ENCODE assay signal across 21 cellular contexts in the genomic region with DNA sequence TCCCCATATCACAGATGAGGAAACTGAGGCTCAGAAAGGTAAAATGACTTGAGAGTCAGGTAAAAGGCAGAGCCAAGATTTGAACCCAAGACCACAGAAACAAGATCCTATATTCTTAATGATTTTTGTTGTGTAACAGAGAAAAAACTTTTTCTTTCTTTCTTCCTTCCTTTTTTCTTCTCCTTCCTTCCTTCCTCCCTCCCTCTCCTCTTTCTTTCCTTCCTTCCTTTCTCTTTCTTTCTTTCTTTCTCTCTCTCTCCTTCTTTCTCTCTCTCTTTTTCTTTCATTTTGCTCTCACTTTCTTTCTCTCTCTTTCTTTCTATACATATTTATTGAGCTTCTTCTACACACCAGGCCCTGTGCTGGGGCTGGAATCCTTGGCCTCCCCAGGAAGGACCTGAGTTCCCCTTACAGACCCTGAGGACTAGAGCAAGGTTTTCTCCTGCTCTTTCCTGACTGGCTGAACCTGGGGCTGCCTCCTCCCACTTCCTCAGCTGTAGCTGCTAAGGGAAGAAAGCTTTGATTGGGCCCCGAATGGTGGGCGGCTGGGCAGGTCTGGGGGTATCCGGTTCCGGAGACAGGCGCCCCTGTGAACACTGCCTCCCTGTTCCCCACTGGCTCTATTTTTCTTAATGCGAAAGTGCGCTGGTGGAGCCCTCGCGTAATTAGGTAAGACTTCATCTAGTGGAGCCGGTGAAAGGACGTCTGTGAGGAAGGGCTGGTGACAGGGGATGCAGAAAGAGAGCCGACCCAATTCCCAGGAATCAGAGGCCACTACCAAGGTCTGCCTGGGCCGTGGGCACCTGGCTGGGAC. TPM values are rescaled to one million over a fixed set of nuclear protein-coding genes. Genes with fewer than 3 reads are reported as not detected.
A peak's percentile ranks its signal among the peaks of the same experiment; 100 is the strongest.
DNase-seq lines count a peak whose midpoint lies in the region; TF ChIP-seq lines count a peak whose summit lies in the region.
"Had no signal": no experiment of that assay in that cellular context is flagged by ENCODE, and none has a peak within 500 bp of the region (broad histone marks: within the 10 kb centered on the region; RNA-seq: fewer than 3 reads in every experiment).

No MANE protein-coding gene starts in this region.

- no peaks in the 10 kb centered on the region for H3K36me3 ChIP-seq in BLaER1 treated with 17β-estradiol and CSF1 and Interleukin-3, amounts not matched to agents 10 nM and 100 nM
- H3K36me3 ChIP-seq in HEK293 (ENCODE audit: control insufficient read depth in 2 of 2, insufficient read depth in 1 of 2, low read length in 2 of 2), result no peaks in the 10 kb centered on the region
- no peaks in the 10 kb centered on the region for H3K36me3 ChIP-seq in spleen
- H3K36me3 ChIP-seq: SJCRH30 had no signal

- H3K4me1 ChIP-seq in BLaER1 treated with 17β-estradiol and CSF1 and Interleukin-3, amounts not matched to agents 10 nM and 100 nM, result peaks cover 0 to 18% (median 11%) of the 10 kb centered on the region in 10 experiments; a peak in 14 of 20 replicates
- no peaks in the 10 kb centered on the region for H3K4me1 ChIP-seq in HEK293 (ENCODE audit: control insufficient read depth, insufficient read depth, low read length)
- no peaks in the 10 kb centered on the region for H3K4me1 ChIP-seq in spleen
- H3K4me1 ChIP-seq: SJCRH30 had no signal

- TF ChIP-seq POLR2A in spleen (IDR thresholded peaks at IDR 0.05), result no peak

- intact Hi-C loops in spleen (cut with DNase I; ENCODE audit: low total_unique reads), result no loop called here
- intact Hi-C loops in posterior cingulate gyrus (cut with DNase I), result no loop called here

- no peak overlapping the region for H3K9ac ChIP-seq in BLaER1 treated with 17β-estradiol and CSF1 and Interleukin-3, amounts not matched to agents 10 nM and 100 nM

- no peaks in the 10 kb centered on the region for H3K27me3 ChIP-seq in BLaER1 treated with 17β-estradiol and CSF1 and Interleukin-3, amounts not matched to agents 10 nM and 100 nM
- H3K27me3 ChIP-seq in spleen (replicated peaks in 1 of 7), result peaks cover 0 to 14% (median 0%) of the 10 kb centered on the region in 7 donors

- WGBS in spleen, 5 donors, result 60 to 69% (median 65%) methylated on average over 13 of the region's 13 CpGs

- TF ChIP-seq CTCF in HEK293 (tag by site-specific recombination; IDR thresholded peaks at IDR 0.05) (no peak), spleen (IDR thresholded peaks at IDR 0.05 in 8 of 11, conservative IDR thresholded peaks at IDR 0.05 in 3 of 11) (no peak)

- H3K4me3 ChIP-seq in BLaER1 treated with 17β-estradiol and CSF1 and Interleukin-3, amounts not matched to agents 10 nM and 100 nM, result no peak overlapping the region
- H3K4me3 ChIP-seq in HEK293 (ENCODE audit: low read depth, low read length), result no peak overlapping the region
- H3K4me3 ChIP-seq in spleen, result no peak overlapping the region
- H3K4me3 ChIP-seq: PC-9, SJCRH30 had no signal

- peaks cover 7 to 17% (median 12%) of the 10 kb centered on the region in 11 experiments; a peak in 21 of 22 replicates for H3K9me3 ChIP-seq in BLaER1 treated with 17β-estradiol and CSF1 and Interleukin-3, amounts not matched to agents 10 nM and 100 nM (replicated peaks in 1 of 11)
- H3K9me3 ChIP-seq in HEK293 (ENCODE audit: control insufficient read depth, insufficient read depth, low read depth, low read length) (no peaks in the 10 kb centered on the region), spleen (peaks cover 0 to 17% (median 11%) of the 10 kb centered on the region in 8 donors)
- H3K9me3 ChIP-seq: SJCRH30 had no signal

- CTCF ChIA-PET in HEK293 (lab: Yijun Ruan, JAX), result interaction anchor here (0.5 to 2.0 kb wide), 6 partner anchors 18 to 384 kb away, joined by 3 to 9 read pairs (median 4); partner anchors contain the start of gene COL27A1

- DNase-seq in iPS-NIHi7 (ENCODE audit: extremely low spot score), result peak; percentile 46
- peak; percentile 65 for DNase-seq in spleen
- no peak for DNase-seq in NCI-H524 treated with DMSO at 0.1 percent for 48 hours (lab: John Stamatoyannopoulos, UW)
- no peak for DNase-seq in COLO668 (lab: John Stamatoyannopoulos, UW; ENCODE audit: unreplicated experiment)
- DNase-seq in posterior cingulate gyrus, result no peak
- DNase-seq: HCEC 1CT; NCI-H1092; NCI-H1417 treated with DMSO at 0.1 percent for 48 hours; NCI-H1694 treated with DMSO at 0.1 percent for 48 hours; NCI-H2081; NCI-H2171; NCI-H226; NCI-H524; NCI-H82; NK-92 treated with Interleukin-12 subunit alpha and Interleukin-12 subunit beta, amount 100 ng/mL, for 24 hours; PC-9; SJCRH30 had no signal

- no peak overlapping the region for H3K27ac ChIP-seq in BLaER1 treated with 17β-estradiol and CSF1 and Interleukin-3, amounts not matched to agents 10 nM and 100 nM
- H3K27ac ChIP-seq in HEK293 (ENCODE audit: extremely low read depth, low read depth, low read length) (no peak overlapping the region), spleen (no peak overlapping the region)
- H3K27ac ChIP-seq: PC-9, SJCRH30 had no signal

- no peaks in the 10 kb centered on the region for H4K20me1 ChIP-seq in BLaER1 treated with 17β-estradiol and CSF1 and Interleukin-3, amounts not matched to agents 10 nM and 100 nM

- POLR2A ChIA-PET in HEK293 (lab: Yijun Ruan, JAX), result no interaction called here

- peak overlapping the region in 7 of 11 experiments; percentile 6 to 28 (median 18); a peak in 6 of 22 replicates for H3K4me2 ChIP-seq in BLaER1 treated with 17β-estradiol and CSF1 and Interleukin-3, amounts not matched to agents 10 nM and 100 nM
- H3K4me2 ChIP-seq: PC-9 had no signal

TF ChIP-seq in HEK293, 187 proteins besides CTCF, POLR2A, EP300 and RAD21:
- TF ChIP-seq ZNF792 (tag by site-specific recombination; IDR thresholded peaks at IDR 0.05), result no peak
- TF ChIP-seq ZNF2 (tag by site-specific recombination; IDR thresholded peaks at IDR 0.05), result no peak
- no peak for TF ChIP-seq MZF1 (tag by site-specific recombination; IDR thresholded peaks at IDR 0.05; ENCODE audit: borderline replicate concordance)
- TF ChIP-seq PRDM1 (tag by site-specific recombination; IDR thresholded peaks at IDR 0.05), result peak; percentile 45; the same call in 1 of the 2 replicates
- no peak for TF ChIP-seq ZNF202 (tag by site-specific recombination; IDR thresholded peaks at IDR 0.05; ENCODE audit: borderline replicate concordance)
- no peak for TF ChIP-seq SP2 (tag by site-specific recombination; IDR thresholded peaks at IDR 0.05)
- peak; percentile 53; the same call in 1 of the 2 replicates for TF ChIP-seq ZNF366 (tag by site-specific recombination; conservative IDR thresholded peaks at IDR 0.05)
TF ChIP-seq in HEK293: peak in this region for 2.

RNA-seq across cellular contexts. Expression of gene KIF12, which starts 27.4 kb away (rescaled TPM):
- 1 to 10 TPM in 2 of 7 donors, not detected in 5; 1.0 to 1.5 TPM for total RNA-seq in spleen
- polyA plus RNA-seq in spleen, result under 1 TPM; 0.20 to 0.26 (median 0.23) TPM
- total RNA-seq: PC-9, Right ventricle myocardium inferior, SJCRH30 had no signal
- polyA plus RNA-seq: IgD-negative memory B cell had no signal

RNA-seq across cellular contexts. Expression of gene COL27A1, which starts 28.9 kb away (rescaled TPM):
- total RNA-seq in spleen, result 10 to 100 TPM in 4 of 7 donors, 1 to 10 TPM in 3; 2.3 to 23.4 (median 10.4) TPM
- 1 to 10 TPM; 2.1 to 8.1 (median 3.0) TPM for polyA plus RNA-seq in spleen
- polyA plus RNA-seq: IgD-negative memory B cell had no signal

RNA-seq across cellular contexts. Expression of gene AMBP, which starts 48.4 kb away (rescaled TPM):
- 1 to 10 TPM in 1 of 7 donors, not detected in 6; 1.6 TPM for total RNA-seq in spleen
- under 1 TPM in 2 of 3 donors, not detected in 1; 0.09 to 0.12 TPM for polyA plus RNA-seq in spleen
- total RNA-seq: PC-9, Right ventricle myocardium inferior had no signal
- polyA plus RNA-seq: IgD-negative memory B cell had no signal

Comparison
In these comparisons a context has a peak if more than half of its experiments do, and no peak if none do; other contexts are left out.
1. DNase-seq: peak in iPS-NIHi7 (single experiment) and spleen (single experiment); none in NCI-H524 treated with DMSO at 0.1 percent for 48 hours (single experiment), COLO668 (single experiment) and posterior cingulate gyrus (0 of 10).